Comparison of ENCODE assay signal across 14 cellular contexts in the genomic region with DNA sequence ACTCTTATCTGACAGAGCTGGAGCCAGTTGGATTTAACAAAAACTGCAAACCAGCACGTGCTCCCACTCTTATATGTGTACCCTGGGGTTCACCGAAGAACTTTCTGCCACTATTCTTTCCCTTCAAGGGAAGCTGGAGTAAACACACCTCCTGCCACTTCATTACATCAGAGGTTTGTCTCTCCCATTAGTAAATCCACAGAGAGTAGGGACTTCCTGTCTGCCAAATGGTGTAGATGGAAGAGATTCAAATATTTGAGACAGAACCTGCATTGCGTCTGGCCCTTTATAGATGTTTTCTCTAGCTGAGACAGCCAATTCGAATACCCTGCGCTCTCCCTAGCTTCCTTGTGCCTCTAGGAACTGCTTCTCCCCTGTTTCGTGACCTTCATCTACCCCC. TPM values are rescaled to one million over a fixed set of nuclear protein-coding genes. Genes with fewer than 3 reads are reported as not detected.
DNase-seq lines count a peak whose midpoint lies in the region; ATAC-seq and TF ChIP-seq lines count a peak whose summit lies in the region.
"Had no signal": no experiment of that assay in that cellular context is flagged by ENCODE, and none has a peak within 500 bp of the region (broad histone marks: within the 10 kb centered on the region; RNA-seq: fewer than 3 reads in every experiment).

No MANE protein-coding gene starts in this region.

- intact Hi-C loops in Right ventricle myocardium inferior (cut with DNase I) (no loop called here), cardiac septum (cut with DNase I) (no loop called here), left lung (cut with DNase I) (no loop called here)

- TF ChIP-seq CTCF in choroid plexus epithelial cell (conservative IDR thresholded peaks at IDR 0.05; ENCODE audit: low read depth, low read length): no peak
- TF ChIP-seq CTCF in left lung (IDR thresholded peaks at IDR 0.05): no peak

- no peaks in the 10 kb centered on the region for H3K9me3 ChIP-seq in left lung
- H3K9me3 ChIP-seq: breast epithelium, Peyer's patch had no signal

- no peak for DNase-seq in Right ventricle myocardium inferior (ENCODE audit: missing footprints)
- DNase-seq in cardiac septum (ENCODE audit: low spot score): no peak
- peak; percentile 13 for DNase-seq in choroid plexus epithelial cell (ENCODE audit: low read depth)
- no peak for DNase-seq in left lung
- no peak for DNase-seq in superior temporal gyrus (ENCODE audit: extremely low spot score)
- no peak for DNase-seq in SIG-M5 (lab: John Stamatoyannopoulos, UW)
- DNase-seq: activated CD8-positive, alpha-beta T cell treated with anti-CD3 and anti-CD28 coated beads, Interleukin-2, amount 10 ng/mL, durations not matched to agents 7 days and 5 days; activated gamma-delta T cell; NCI-H345; Peyer's patch; stimulated activated CD8-positive, alpha-beta memory T cell treated with anti-CD3 and anti-CD28 coated beads, Interleukin-4, amount 100 ng/mL, for 48 hours had no signal

- no peaks in the 10 kb centered on the region for H3K36me3 ChIP-seq in left lung
- H3K36me3 ChIP-seq: breast epithelium, Peyer's patch had no signal

- no peaks in the 10 kb centered on the region for H3K27me3 ChIP-seq in left lung
- H3K27me3 ChIP-seq: breast epithelium, Peyer's patch had no signal

- H3K4me3 ChIP-seq in choroid plexus epithelial cell (ENCODE audit: low read depth, low read length) (no peak overlapping the region), left lung (no peak overlapping the region)
- H3K4me3 ChIP-seq: breast epithelium, Peyer's patch had no signal

- ATAC-seq in Right ventricle myocardium inferior (peak; percentile 48), left lung (peak; percentile 76), GM19463 (IDR thresholded peaks at IDR 0.05; ENCODE audit: unreplicated experiment) (no peak), GM18909 (IDR thresholded peaks at IDR 0.05; ENCODE audit: poor library complexity, unreplicated experiment) (no peak)
- ATAC-seq: activated CD8-positive, alpha-beta T cell treated with anti-CD3 and anti-CD28 coated beads, Interleukin-2, amount 10 ng/mL, durations not matched to agents 7 days and 5 days had no signal

- no peaks in the 10 kb centered on the region for H3K4me1 ChIP-seq in left lung
- H3K4me1 ChIP-seq: breast epithelium, Peyer's patch had no signal

- no peak overlapping the region for H3K27ac ChIP-seq in left lung
- H3K27ac ChIP-seq: breast epithelium, Peyer's patch had no signal

RNA-seq across cellular contexts. Expression of a gene that starts 29.1 kb away (rescaled TPM):
- total RNA-seq in Right ventricle myocardium inferior (27.8 TPM), cardiac septum (27.2 TPM), left lung (10 to 100 TPM; 28.2 to 31.5 TPM)

Comparison
In these comparisons a context has a peak if more than half of its experiments do, and no peak if none do; other contexts are left out.
1. ATAC-seq: peak in Right ventricle myocardium inferior (single experiment) and left lung (single experiment); none in GM19463 (single experiment) and GM18909 (single experiment).